8 cellular contexts compared by ENCODE assay signal in genomic region chr5:56200856-56201638, GRCh38. TPM values are rescaled to one million over a fixed set of nuclear protein-coding genes. Genes with fewer than 3 reads are reported as not detected.
A peak's percentile ranks its signal among the peaks of the same experiment; 100 is the strongest.
DNase-seq lines count a peak whose midpoint lies in the region; ATAC-seq and TF ChIP-seq lines count a peak whose summit lies in the region.

No MANE protein-coding gene starts in this region.

- H3K27me3 ChIP-seq in SK-N-SH (ENCODE audit: insufficient read depth), result no peaks in the 10 kb centered on the region
- no peaks in the 10 kb centered on the region for H3K27me3 ChIP-seq in psoas muscle (ENCODE audit: insufficient read depth in 3 of 3, low read length in 2 of 3)

- no peak overlapping the region for H3K4me3 Mint-ChIP-seq in activated naive CD4-positive, alpha-beta T cell treated with anti-CD3 and anti-CD28 coated beads for 36 hours

- H4K20me1 ChIP-seq in SK-N-SH (ENCODE audit: insufficient read depth), result no peaks in the 10 kb centered on the region

- H3K4me1 Mint-ChIP-seq in activated naive CD4-positive, alpha-beta T cell treated with anti-CD3 and anti-CD28 coated beads for 36 hours (ENCODE audit: low read depth), result peaks cover 28% of the 10 kb centered on the region

- H3K27ac ChIP-seq in SK-N-SH (ENCODE audit: low read depth in 2 of 2, low read length in 1 of 2), result no peak overlapping the region
- H3K27ac ChIP-seq in psoas muscle, result no peak overlapping the region

- TF ChIP-seq RAD21 in SK-N-SH (IDR thresholded peaks at IDR 0.05; ENCODE audit: low read length), result peak; percentile 97

- H3K4me2 ChIP-seq in SK-N-SH, result no peak overlapping the region

- no peaks in the 10 kb centered on the region for H3K9me3 ChIP-seq in SK-N-SH
- no peaks in the 10 kb centered on the region for H3K9me3 ChIP-seq in psoas muscle

- H3K9me2 ChIP-seq in SK-N-SH, result no peaks in the 10 kb centered on the region

- H3K27me3 Mint-ChIP-seq in activated naive CD4-positive, alpha-beta T cell treated with anti-CD3 and anti-CD28 coated beads for 36 hours (ENCODE audit: low read depth), result no peaks in the 10 kb centered on the region

- CTCF ChIA-PET in SK-N-SH (lab: Yijun Ruan, JAX), result interaction anchor here (0.6 to 4.1 kb wide), 29 partner anchors 11 to 640 kb away, joined by 3 to 77 read pairs (median 4); no protein-coding TSS in a partner anchor
- CTCF ChIA-PET in activated naive CD4-positive, alpha-beta T cell treated with anti-CD3 and anti-CD28 coated beads for 36 hours (lab: Charles Lee), result interaction anchor here (0.6 to 4.9 kb wide), 55 partner anchors 14 to 859 kb away, joined by 3 to 123 read pairs (median 4); no protein-coding TSS in a partner anchor

- WGBS in SK-N-SH (ENCODE audit: low lambda C conversion rate), result 37% methylated on average over 5 of the region's 5 CpGs
- 25 to 35% (median 25%) methylated on average over 5 of the region's 5 CpGs for WGBS in psoas muscle, 3 donors

- TF ChIP-seq CTCF in GM12872 (IDR thresholded peaks at IDR 0.05; ENCODE audit: insufficient read depth, low read depth, low read length) (peak; percentile 79), SK-N-SH (IDR thresholded peaks at IDR 0.05) (peak; percentile 85), psoas muscle (IDR thresholded peaks at IDR 0.05) (peak; percentile 67)

- peaks cover 4% of the 10 kb centered on the region for H3K9me3 Mint-ChIP-seq in activated naive CD4-positive, alpha-beta T cell treated with anti-CD3 and anti-CD28 coated beads for 36 hours

- POLR2A ChIA-PET in SK-N-SH (lab: Yijun Ruan, JAX), result no interaction called here

- TF ChIP-seq EP300 in SK-N-SH (IDR thresholded peaks at IDR 0.05; ENCODE audit: borderline replicate concordance in 1 of 2, low read depth in 1 of 2, low read length in 1 of 2), result no peak

- no peak overlapping the region for H3K27ac Mint-ChIP-seq in activated naive CD4-positive, alpha-beta T cell treated with anti-CD3 and anti-CD28 coated beads for 36 hours

- no peak overlapping the region for H3K9ac ChIP-seq in SK-N-SH

- intact Hi-C loops in activated naive CD4-positive, alpha-beta T cell treated with anti-CD3 and anti-CD28 coated beads for 36 hours (cut with micrococcal nuclease), result loop anchor here (1.0 to 10.0 kb wide), 10 partner anchors 52 to 1029 kb away; partner anchors contain the start of genes CDC20B, MCIDAS and SLC38A9
- intact Hi-C loops in psoas muscle (cut with DNase I), result loop anchor here (2.0 to 10.0 kb wide), 4 partner anchors 226 to 486 kb away; partner anchors contain the start of gene SLC38A9 (in 1 of the 2)

- H3K79me2 ChIP-seq in SK-N-SH (ENCODE audit: insufficient read depth), result no peaks in the 10 kb centered on the region

- no peak overlapping the region for H3K4me3 ChIP-seq in SK-N-SH (ENCODE audit: low read depth in 2 of 2, low read length in 1 of 2)
- no peak overlapping the region for H3K4me3 ChIP-seq in psoas muscle

- H3K4me1 ChIP-seq in SK-N-SH (ENCODE audit: control insufficient read depth in 1 of 2, insufficient read depth in 2 of 2, low read depth in 1 of 2, low read length in 1 of 2), result peaks cover 0 to under 1% of the 10 kb centered on the region in 2 experiments; a peak in 1 of 4 replicates
- no peaks in the 10 kb centered on the region for H3K4me1 ChIP-seq in psoas muscle

- no peak overlapping the region for H2AFZ ChIP-seq in SK-N-SH (ENCODE audit: low read depth)

- H3K36me3 ChIP-seq in SK-N-SH (replicated peaks in 1 of 2; ENCODE audit: control insufficient read depth in 1 of 2, insufficient read depth in 2 of 2, low read length in 1 of 2) (no peaks in the 10 kb centered on the region), psoas muscle (ENCODE audit: insufficient read depth in 1 of 2, low read depth in 1 of 2) (no peaks in the 10 kb centered on the region)

- no peaks in the 10 kb centered on the region for H3F3A ChIP-seq in SK-N-SH (replicated peaks; ENCODE audit: insufficient read depth)

- ATAC-seq in psoas muscle, result peak; percentile 81 to 97 (median 94)

- H3K36me3 Mint-ChIP-seq in activated naive CD4-positive, alpha-beta T cell treated with anti-CD3 and anti-CD28 coated beads for 36 hours (ENCODE audit: low read depth), result peaks cover 3% of the 10 kb centered on the region

- DNase-seq in HCEC 1CT (peak; percentile 73), M059J (ENCODE audit: low read depth) (peak; percentile 81), SK-N-SH (peak; percentile 74), globus pallidus (ENCODE audit: low spot score) (peak; percentile 62), psoas muscle (peak in 1 of 2 donors; percentile 27), middle frontal gyrus (ENCODE audit: extremely low spot score, low spot score) (no peak)
- DNase-seq in activated naive CD4-positive, alpha-beta T cell treated with anti-CD3 and anti-CD28 coated beads for 36 hours, result peak; percentile 83

TF ChIP-seq in SK-N-SH, 30 proteins besides CTCF, POLR2A, EP300 and RAD21:
- TF ChIP-seq FOXJ3 (CRISPR knock-in tag; IDR thresholded peaks at IDR 0.05), result no peak
- no peak for TF ChIP-seq YY1 (IDR thresholded peaks at IDR 0.05; ENCODE audit: low read depth)
- TF ChIP-seq SMC3 (IDR thresholded peaks at IDR 0.05; ENCODE audit: low read depth, low read length), result peak; percentile 97

RNA-seq across cellular contexts. Expression of gene ANKRD55, which starts 32.1 kb away (rescaled TPM):
- 0.17 TPM in 1 of 2 replicates, not detected in the other for total RNA-seq in M059J (2014; rRNA removed; shearing (Covaris generic))
- polyA plus RNA-seq in SK-N-SH (2012; rRNA removed) (not detected in 2 replicates), psoas muscle (under 1 TPM in 2 of 3 donors, not detected in 1; 0.01 to 0.04 TPM)
- polyA plus RNA-seq in SK-N-SH (2012; cell fraction: cytosol; rRNA removed), result 0.01 and 0.03 TPM in 2 replicates
- polyA plus RNA-seq in SK-N-SH (2012; cell fraction: nucleus; rRNA removed), result not detected in 2 replicates
- 10 to 100 TPM; 14.1 to 14.6 TPM for total RNA-seq in activated naive CD4-positive, alpha-beta T cell treated with anti-CD3 and anti-CD28 coated beads for 36 hours
- total RNA-seq in psoas muscle, result not detected

Comparison
In these comparisons a context has a peak if more than half of its experiments do, and no peak if none do; other contexts are left out.
1. RNA of gene ANKRD55, which starts 32.1 kb away (total RNA-seq): 14.1 to 14.6 TPM in activated naive CD4-positive, alpha-beta T cell treated with anti-CD3 and anti-CD28 coated beads for 36 hours; 0.17 TPM in M059J and not detected in psoas muscle; every median in the first group is over 10 times any median in the second.
2. Peak in every context shown above with its lines, with median percentiles within 50 percentile points of each other: CTCF ChIP-seq.